In genomic region chr3:34072297-34072696, GRCh38 we compare ENCODE assay signal across 21 cellular contexts.
"Had no signal": no experiment of that assay in that cellular context is flagged by ENCODE, and none has a peak within 500 bp of the region (broad histone marks: within the 10 kb centered on the region; RNA-seq: fewer than 3 reads in every experiment).

No MANE protein-coding gene starts in this region.

- H3K27ac ChIP-seq: ascending aorta, breast epithelium, foreskin keratinocyte, prostate gland, skin epidermis, tibial nerve, uterus, VCaP had no signal

- ATAC-seq: activated T-helper 17 cell treated with anti-CD3 and anti-CD28 coated beads, Interleukin-2, amount 50 U/mL, for 72 hours; effector memory CD8-positive, alpha-beta T cell; foreskin keratinocyte; right cardiac atrium had no signal

- H3K4me3 ChIP-seq: ascending aorta, breast epithelium, prostate gland, skin epidermis, tibial nerve, uterus had no signal

- H3K4me1 ChIP-seq: ascending aorta, breast epithelium, foreskin keratinocyte, prostate gland, tibial nerve, uterus had no signal

- H3K9me3 ChIP-seq: ascending aorta, prostate gland, tibial nerve, uterus had no signal

- DNase-seq: activated CD4-positive, alpha-beta T cell treated with anti-CD3 and anti-CD28 coated beads for 1 hour; activated CD4-positive, alpha-beta T cell treated with anti-CD3 and anti-CD28 coated beads, Interleukin-2, amount 50 U/mL, for 4 hours; activated naive CD4-positive, alpha-beta T cell treated with Interleukin-2 at 50 U/mL for 16 hours; dermis blood vessel endothelial cell; effector memory CD8-positive, alpha-beta T cell; foreskin keratinocyte; head of caudate nucleus; immature natural killer cell; right cardiac atrium; stimulated activated CD4-positive, alpha-beta T cell treated with anti-CD3 and anti-CD28 coated beads, Interleukin-15, amount 100 ng/mL, for 24 hours; stimulated activated CD4-positive, alpha-beta T cell treated with anti-CD3 and anti-CD28 coated beads, Interleukin-4, amount 100 ng/mL, for 1 hour; stimulated activated naive CD4-positive, alpha-beta T cell; substantia nigra; uterus had no signal

- H3K27me3 ChIP-seq: ascending aorta, foreskin keratinocyte, tibial nerve, uterus had no signal

- H3K36me3 ChIP-seq: ascending aorta, breast epithelium, prostate gland, tibial nerve, uterus had no signal
